ENCODE assay signal across 1 cellular context in genomic region chr10:34116220-34116623, GRCh38.
A peak's percentile ranks its signal among the peaks of the same experiment; 100 is the strongest.
TF ChIP-seq lines count a peak whose summit lies in the region.

No MANE protein-coding gene starts in this region.

TF ChIP-seq in HepG2, 621 proteins besides CTCF, POLR2A, EP300 and RAD21 (continued from another document and continues in another):
- TF ChIP-seq ZNF280D (CRISPR knock-in tag; IDR thresholded peaks at IDR 0.05) = 0 out of 2 replicates have a peak, but pooled peaks have one; percentile 45
- peak; percentile 59 for TF ChIP-seq NCOA2 (CRISPR knock-in tag; IDR thresholded peaks at IDR 0.05)
- TF ChIP-seq AFF4 (CRISPR knock-in tag; IDR thresholded peaks at IDR 0.05) = no peak
- peak; percentile 69; the same call in 1 of the 2 replicates for TF ChIP-seq GATAD2A (CRISPR knock-in tag; IDR thresholded peaks at IDR 0.05)
- TF ChIP-seq HOMEZ (CRISPR knock-in tag; IDR thresholded peaks at IDR 0.05; ENCODE audit: low read depth) = no peak; the same call in 1 of the 2 replicates
- peak; percentile 78; the same call in 1 of the 2 replicates for TF ChIP-seq NR2F2 (IDR thresholded peaks at IDR 0.05; ENCODE audit: borderline replicate concordance, low read depth)
- TF ChIP-seq SMC3 (IDR thresholded peaks at IDR 0.05; ENCODE audit: low read length) = peak; percentile 60; the same call in 1 of the 2 replicates
- TF ChIP-seq ZNF746 (CRISPR knock-in tag; IDR thresholded peaks at IDR 0.05) = peak; percentile 31; the same call in 1 of the 2 replicates
- TF ChIP-seq PHF20 (CRISPR knock-in tag; IDR thresholded peaks at IDR 0.05) = no peak
- peak; percentile 63 for TF ChIP-seq TCF7 (IDR thresholded peaks at IDR 0.05; ENCODE audit: low read depth)
- no peak for TF ChIP-seq MYPOP (CRISPR knock-in tag; IDR thresholded peaks at IDR 0.05)
- TF ChIP-seq RFX3 (CRISPR knock-in tag; IDR thresholded peaks at IDR 0.05) = no peak
- no peak for TF ChIP-seq GRHL1 (CRISPR knock-in tag; conservative IDR thresholded peaks at IDR 0.05)
- peak; percentile 46; the same call in 1 of the 2 replicates for TF ChIP-seq NCOR1 (IDR thresholded peaks at IDR 0.05; ENCODE audit: borderline replicate concordance, low read length)
- no peak for TF ChIP-seq TMF1 (CRISPR knock-in tag; IDR thresholded peaks at IDR 0.05; ENCODE audit: low read depth)
- no peak for TF ChIP-seq IRX3 (CRISPR knock-in tag; IDR thresholded peaks at IDR 0.05; ENCODE audit: borderline replicate concordance, low read depth)
- TF ChIP-seq TOE1 (CRISPR knock-in tag; IDR thresholded peaks at IDR 0.05) = no peak
- no peak for TF ChIP-seq E2F1 (CRISPR knock-in tag; IDR thresholded peaks at IDR 0.05)
- TF ChIP-seq TEAD2 (CRISPR knock-in tag; IDR thresholded peaks at IDR 0.05) = no peak
- TF ChIP-seq ZNF501 (CRISPR knock-in tag; IDR thresholded peaks at IDR 0.05) = 0 out of 2 replicates have a peak, but pooled peaks have one; percentile 60
- no peak for TF ChIP-seq ZNF550 (CRISPR knock-in tag; IDR thresholded peaks at IDR 0.05; ENCODE audit: borderline replicate concordance)
- TF ChIP-seq ZNF331 (CRISPR knock-in tag; IDR thresholded peaks at IDR 0.05) = peak; percentile 58; the same call in 1 of the 2 replicates
- no peak for TF ChIP-seq ZNF678 (CRISPR knock-in tag; IDR thresholded peaks at IDR 0.05)
- no peak for TF ChIP-seq HIC2 (CRISPR knock-in tag; IDR thresholded peaks at IDR 0.05; ENCODE audit: low read depth)
- no peak for TF ChIP-seq SATB2 (CRISPR knock-in tag; IDR thresholded peaks at IDR 0.05)
- TF ChIP-seq JUN (CRISPR knock-in tag; IDR thresholded peaks at IDR 0.05) = no peak
- TF ChIP-seq THAP8 (CRISPR knock-in tag; IDR thresholded peaks at IDR 0.05; ENCODE audit: borderline replicate concordance) = no peak
- no peak for TF ChIP-seq REST (IDR thresholded peaks at IDR 0.05; ENCODE audit: borderline replicate concordance in 1 of 2, low read depth in 1 of 2, low read length in 2 of 2)
- no peak for TF ChIP-seq ZNF589 (CRISPR knock-in tag; conservative IDR thresholded peaks at IDR 0.05)
- TF ChIP-seq TBL1XR1 (IDR thresholded peaks at IDR 0.05; ENCODE audit: borderline replicate concordance, low read length, partially characterized antibody) = peak; percentile 82
- TF ChIP-seq ZNF569 (CRISPR knock-in tag; IDR thresholded peaks at IDR 0.05; ENCODE audit: borderline replicate concordance) = no peak
- no peak for TF ChIP-seq GFI1 (CRISPR knock-in tag; IDR thresholded peaks at IDR 0.05; ENCODE audit: borderline replicate concordance)
- no peak for TF ChIP-seq ZNF232 (CRISPR knock-in tag; IDR thresholded peaks at IDR 0.05; ENCODE audit: borderline replicate concordance)
- TF ChIP-seq FOXO1 (CRISPR knock-in tag; IDR thresholded peaks at IDR 0.05) = 0 out of 2 replicates have a peak, but pooled peaks have one; percentile 53
- no peak for TF ChIP-seq HES4 (CRISPR knock-in tag; IDR thresholded peaks at IDR 0.05; ENCODE audit: borderline replicate concordance)
- TF ChIP-seq ZNF883 (CRISPR knock-in tag; IDR thresholded peaks at IDR 0.05; ENCODE audit: not compliant biosample characterization) = no peak
- no peak for TF ChIP-seq JUND (CRISPR knock-in tag; IDR thresholded peaks at IDR 0.05)
- no peak for TF ChIP-seq ZBTB34 (CRISPR knock-in tag; IDR thresholded peaks at IDR 0.05)
- TF ChIP-seq WIZ (CRISPR knock-in tag; IDR thresholded peaks at IDR 0.05) = no peak
- 0 out of 2 replicates have a peak, but pooled peaks have one; percentile 49 for TF ChIP-seq ZKSCAN1 (IDR thresholded peaks at IDR 0.05; ENCODE audit: low read length)
